Comparison of ENCODE assay signal across 8 cellular contexts in the genomic region with DNA sequence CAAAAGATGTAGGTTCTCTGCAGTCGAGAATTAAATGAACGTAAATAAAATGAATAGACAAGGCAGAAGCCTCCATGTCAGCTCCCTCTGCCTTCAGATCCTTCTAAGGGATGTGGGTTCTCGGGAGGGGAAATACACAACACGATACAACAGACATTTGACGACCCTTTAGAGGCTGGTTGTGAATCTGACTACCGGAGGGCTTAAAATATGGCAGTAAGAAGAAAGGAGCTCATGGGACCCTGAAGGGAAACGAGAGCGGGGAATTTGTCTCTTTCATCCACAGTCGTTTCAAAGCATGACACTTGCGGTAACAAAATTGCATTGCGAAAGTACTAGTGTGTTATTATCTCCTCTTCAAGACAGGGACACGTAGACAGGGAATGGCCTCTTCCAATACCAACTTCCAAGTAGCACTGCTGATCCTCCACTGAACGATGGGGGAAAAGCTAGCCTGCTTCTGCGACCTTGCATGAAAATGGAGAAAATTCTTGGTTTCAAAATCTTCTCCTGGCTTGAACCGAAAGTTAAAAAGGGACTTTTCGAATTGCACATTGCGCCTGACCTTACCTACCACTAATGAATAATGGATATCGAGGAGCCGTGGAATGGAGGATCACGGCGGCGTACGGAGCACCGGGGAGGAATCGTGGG. TPM values are rescaled to one million over a fixed set of nuclear protein-coding genes. Genes with fewer than 3 reads are reported as not detected.
DNase-seq lines count a peak whose midpoint lies in the region; ATAC-seq and TF ChIP-seq lines count a peak whose summit lies in the region.

No MANE protein-coding gene starts in this region.

- peaks cover 42 to 44% of the 10 kb centered on the region in 2 donors for H3K4me1 Mint-ChIP-seq in natural killer cell

- peak overlapping the region; percentile 88 to 93 for H3K27ac Mint-ChIP-seq in natural killer cell

- H3K4me3 Mint-ChIP-seq in natural killer cell: peak overlapping the region; percentile 92

- intact Hi-C loops in natural killer cell (cut with micrococcal nuclease): loop anchor here (5.0 kb wide), 1 partner anchor 175 kb away; no protein-coding TSS in a partner anchor

- no peaks in the 10 kb centered on the region for H3K27me3 ChIP-seq in Peyer's patch
- no peaks in the 10 kb centered on the region for H3K27me3 ChIP-seq in effector memory CD4-positive, alpha-beta T cell (replicated peaks; ENCODE audit: control insufficient read depth, insufficient read depth, low read length, poor library complexity, severe bottlenecking)

- H3K4me3 ChIP-seq in AG04449 (ENCODE audit: low read depth, low read length): peak overlapping the region; percentile 76
- H3K4me3 ChIP-seq in Peyer's patch: peak overlapping the region; percentile 66 to 86 (median 70)
- peak overlapping the region; percentile 85 for H3K4me3 ChIP-seq in effector memory CD4-positive, alpha-beta T cell (ENCODE audit: insufficient read depth, low read depth, low read length, poor library complexity, severe bottlenecking)

- H3K36me3 ChIP-seq in Peyer's patch: no peaks in the 10 kb centered on the region
- no peaks in the 10 kb centered on the region for H3K36me3 ChIP-seq in effector memory CD4-positive, alpha-beta T cell (ENCODE audit: control insufficient read depth, insufficient read depth, low read length)

- H3K4me1 ChIP-seq in Peyer's patch: no peaks in the 10 kb centered on the region
- H3K4me1 ChIP-seq in effector memory CD4-positive, alpha-beta T cell (ENCODE audit: control insufficient read depth, insufficient read depth, low read length, poor library complexity, severe bottlenecking): peaks cover 17% of the 10 kb centered on the region

- DNase-seq in AG04449 (ENCODE audit: low read depth, low spot score) (no peak), Peyer's patch (no peak), natural killer cell (no peak), NCI-H2107 (lab: John Stamatoyannopoulos, UW) (no peak)
- DNase-seq in effector memory CD4-positive, alpha-beta T cell: no peak

- no peaks in the 10 kb centered on the region for H3K9me3 ChIP-seq in Peyer's patch
- H3K9me3 ChIP-seq in effector memory CD4-positive, alpha-beta T cell (ENCODE audit: control insufficient read depth, low read length): no peaks in the 10 kb centered on the region

- no peaks in the 10 kb centered on the region for H3K36me3 Mint-ChIP-seq in natural killer cell

- TF ChIP-seq POLR2A in Peyer's patch (IDR thresholded peaks at IDR 0.05): no peak

- H3K9me3 Mint-ChIP-seq in natural killer cell: no peaks in the 10 kb centered on the region

- POLR2A ChIA-PET in AG04449 (lab: Yijun Ruan, JAX): interaction anchor here (0.6 to 1.7 kb wide), 5 partner anchors 9 to 736 kb away, joined by 3 to 7 read pairs (median 4); no protein-coding TSS in a partner anchor

- TF ChIP-seq CTCF in AG04449 (IDR thresholded peaks at IDR 0.05; ENCODE audit: insufficient read depth, low read length, missing control alignments) (no peak), Peyer's patch (IDR thresholded peaks at IDR 0.05) (no peak), natural killer cell (IDR thresholded peaks at IDR 0.05) (no peak)

- CTCF ChIA-PET in AG04449 (lab: Yijun Ruan, JAX): interaction anchor here (1.1 to 1.3 kb wide), 2 partner anchors 20 to 56 kb away, joined by 3 to 6 read pairs; no protein-coding TSS in a partner anchor

- ATAC-seq in GM18870 (IDR thresholded peaks at IDR 0.05; ENCODE audit: unreplicated experiment): peak; percentile 4
- peak in 1 of 3 donors; percentile 2 for ATAC-seq in natural killer cell
- ATAC-seq in HG03442 (IDR thresholded peaks at IDR 0.05; ENCODE audit: unreplicated experiment): no peak
- no peak for ATAC-seq in GM18867 (IDR thresholded peaks at IDR 0.05; ENCODE audit: unreplicated experiment)

- peaks cover 9 to 19% of the 10 kb centered on the region in 2 donors for H3K27me3 Mint-ChIP-seq in natural killer cell (ENCODE audit: low read depth in 2 of 2)

- peak overlapping the region; percentile 76 to 93 (median 80) for H3K27ac ChIP-seq in Peyer's patch
- peak overlapping the region; percentile 81 for H3K27ac ChIP-seq in effector memory CD4-positive, alpha-beta T cell (ENCODE audit: insufficient read depth, low read length, poor library complexity, severe bottlenecking)

RNA-seq across cellular contexts. Expression of gene TNRC6C, which starts 1.2 kb away (rescaled TPM):
- 10 to 100 TPM in 3 of 4 donors, 1 to 10 TPM in 1; 9.7 to 70.1 (median 23.2) TPM for total RNA-seq in Peyer's patch
- total RNA-seq in natural killer cell: 100 to 1,000 TPM in 1 of 3 donors, 10 to 100 TPM in 2; 74.3 to 100 (median 76.3) TPM
